Comparison of ENCODE assay signal across 19 cellular contexts in genomic region chr22:17914474-17914873, GRCh38.
A peak's percentile ranks its signal among the peaks of the same experiment; 100 is the strongest.
DNase-seq lines count a peak whose midpoint lies in the region; ATAC-seq and TF ChIP-seq lines count a peak whose summit lies in the region.
"Had no signal": no experiment of that assay in that cellular context is flagged by ENCODE, and none has a peak within 500 bp of the region (broad histone marks: within the 10 kb centered on the region; RNA-seq: fewer than 3 reads in every experiment).

No MANE protein-coding gene starts in this region.

- DNase-seq in heart right ventricle (no peak), left ventricle myocardium superior (no peak), middle frontal gyrus (ENCODE audit: extremely low spot score, low spot score) (peak; percentile 49), tibial artery (no peak)
- DNase-seq: activated CD4-positive, alpha-beta T cell treated with anti-CD3 and anti-CD28 coated beads, Interleukin-2, amount 50 U/mL, for 1 hour; activated CD8-positive, alpha-beta memory T cell treated with anti-CD3 and anti-CD28 coated beads, Interleukin-2, amount 50 U/mL, for 4 hours; activated naive CD8-positive, alpha-beta T cell treated with anti-CD3 and anti-CD28 coated beads, Interleukin-2, amount 10 ng/mL, durations not matched to agents 7 days and 5 days; body of pancreas; foreskin fibroblast; kidney; NCI-H774; stimulated activated CD4-positive, alpha-beta T cell treated with anti-CD3 and anti-CD28 coated beads, Interleukin-12 subunit alpha, Interleukin-12 subunit beta, amount 100 ng/mL, for 4 hours; T-helper 17 cell had no signal

- intact Hi-C loops in heart right ventricle (cut with DNase I) (loop anchor here in 8 of 10 donors (5.0 to 10.0 kb wide), 7 partner anchors 33 to 163 kb away; partner anchors contain the start of genes PEX26 (in 4 of the 8) and MICAL3 (in 3 of the 8)), left ventricle myocardium superior (cut with micrococcal nuclease) (no loop called here), tibial artery (cut with DNase I; ENCODE audit: low total_unique reads) (loop anchor here (5.0 kb wide), 2 partner anchors 108 to 163 kb away; partner anchors contain the start of genes MICAL3 and PEX26)

- no peaks in the 10 kb centered on the region for H3K27me3 ChIP-seq in heart right ventricle
- no peaks in the 10 kb centered on the region for H3K27me3 ChIP-seq in tibial artery
- H3K27me3 ChIP-seq: BLaER1 treated with 17β-estradiol and CSF1 and Interleukin-3, amounts not matched to agents 10 nM and 100 nM; body of pancreas had no signal

- H3K4me3 ChIP-seq in heart right ventricle = no peak overlapping the region
- no peak overlapping the region for H3K4me3 ChIP-seq in tibial artery
- H3K4me3 ChIP-seq: BLaER1 treated with 17β-estradiol and CSF1 and Interleukin-3, amounts not matched to agents 10 nM and 100 nM; body of pancreas had no signal

- WGBS in heart right ventricle, 2 donors = 58 to 59% methylated on average over 3 of the region's 3 CpGs

- no peaks in the 10 kb centered on the region for H3K36me3 ChIP-seq in heart right ventricle
- no peaks in the 10 kb centered on the region for H3K36me3 ChIP-seq in tibial artery

- ATAC-seq in heart right ventricle (no peak), left ventricle myocardium superior (no peak), HG03342 (IDR thresholded peaks at IDR 0.05; ENCODE audit: unreplicated experiment) (no peak), HG03139 (IDR thresholded peaks at IDR 0.05; ENCODE audit: unreplicated experiment) (no peak), HG03095 (IDR thresholded peaks at IDR 0.05; ENCODE audit: unreplicated experiment) (no peak)
- ATAC-seq: body of pancreas, T-helper 17 cell had no signal

- no peak for TF ChIP-seq CTCF in heart right ventricle (IDR thresholded peaks at IDR 0.05)
- no peak for TF ChIP-seq CTCF in tibial artery (IDR thresholded peaks at IDR 0.05)

- H3K4me1 ChIP-seq in heart right ventricle (peaks cover 19 to 99% (median 79%) of the 10 kb centered on the region in 9 donors), tibial artery (peaks cover 0 to 70% (median 37%) of the 10 kb centered on the region in 4 donors)

- peak overlapping the region in 8 of 10 donors; percentile 24 to 96 (median 87) for H3K27ac ChIP-seq in heart right ventricle
- peak overlapping the region; percentile 80 for H3K27ac ChIP-seq in cingulate gyrus (ENCODE audit: low read depth, low read length)
- H3K27ac ChIP-seq in tibial artery = peak overlapping the region; percentile 27 to 29
- H3K27ac ChIP-seq: BLaER1 treated with 17β-estradiol and CSF1 and Interleukin-3, amounts not matched to agents 10 nM and 100 nM; body of pancreas; HL-60 had no signal

- H3K9me3 ChIP-seq in heart right ventricle (no peaks in the 10 kb centered on the region), tibial artery (no peaks in the 10 kb centered on the region)
- H3K9me3 ChIP-seq: body of pancreas had no signal

Comparison
In these comparisons a context has a peak if more than half of its experiments do, and no peak if none do; other contexts are left out.
1. H3K27ac ChIP-seq: peak in every context shown above with its lines; median percentile 87 in heart right ventricle; 80 in cingulate gyrus; 28 in tibial artery.